ENCODE assay signal across 1 cellular context in the genomic region with DNA sequence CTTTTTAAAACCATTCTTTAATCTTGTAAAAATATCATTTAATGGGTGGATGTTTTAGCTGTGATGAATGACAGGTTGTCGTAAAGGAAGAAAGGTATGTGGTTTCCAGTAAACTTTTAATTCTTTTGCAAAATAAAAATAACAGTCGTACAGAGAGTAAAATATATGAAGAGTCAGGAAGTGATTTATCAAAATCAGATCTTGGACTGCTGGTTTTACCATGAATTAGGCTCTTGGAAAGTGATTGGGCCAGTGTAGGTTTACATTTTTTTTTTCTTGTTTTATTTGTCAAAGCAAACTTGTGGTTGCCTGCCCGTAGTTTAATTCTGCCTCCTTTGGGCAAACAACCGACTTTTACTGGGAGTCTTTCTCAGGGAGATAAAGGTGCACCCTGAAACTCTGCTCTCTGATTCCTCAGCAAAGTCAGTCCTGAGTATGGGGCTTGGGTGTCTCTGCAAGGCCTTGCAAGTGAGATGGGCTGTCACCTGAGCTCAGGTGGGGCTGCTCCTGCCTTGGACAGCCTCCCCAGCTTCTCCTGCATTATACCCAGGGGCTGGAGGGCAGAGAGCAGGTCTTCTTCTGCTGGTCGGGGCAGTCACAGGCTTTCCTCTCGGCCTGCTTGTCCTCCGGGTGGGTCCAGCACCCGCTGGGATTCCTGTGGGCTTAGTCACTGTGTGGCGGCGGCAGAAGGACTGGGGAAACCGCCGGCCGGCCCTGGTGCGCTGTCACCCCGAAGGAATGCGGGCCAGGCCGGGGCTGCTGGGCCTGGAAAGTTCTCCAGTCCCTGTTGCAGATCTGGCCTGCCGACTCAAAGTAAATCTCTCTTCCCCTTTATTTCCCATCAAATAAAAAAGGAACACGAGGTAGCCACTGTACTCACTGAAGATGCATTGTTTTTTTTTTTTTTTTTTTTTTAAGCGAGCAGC.
TF ChIP-seq lines count a peak whose summit lies in the region.

No MANE protein-coding gene starts in this region.

TF ChIP-seq in HepG2, 621 proteins besides CTCF, POLR2A, EP300 and RAD21 (continued from another document and continues in another):
- TF ChIP-seq AFF4 (CRISPR knock-in tag; IDR thresholded peaks at IDR 0.05) (no peak), ZNF550 (CRISPR knock-in tag; IDR thresholded peaks at IDR 0.05; ENCODE audit: borderline replicate concordance) (no peak), GMEB2 (CRISPR knock-in tag; IDR thresholded peaks at IDR 0.05; ENCODE audit: low read depth) (no peak), ZNF660 (CRISPR knock-in tag; IDR thresholded peaks at IDR 0.05; ENCODE audit: borderline replicate concordance, low read depth) (no peak), LCORL (IDR thresholded peaks at IDR 0.05) (no peak), LCORL (CRISPR knock-in tag; IDR thresholded peaks at IDR 0.05) (peak; percentile 89), SP140L (CRISPR knock-in tag; IDR thresholded peaks at IDR 0.05; ENCODE audit: borderline replicate concordance) (no peak), TBL1XR1 (IDR thresholded peaks at IDR 0.05; ENCODE audit: borderline replicate concordance, low read length, partially characterized antibody) (peak; percentile 31), PAX8 (CRISPR knock-in tag; IDR thresholded peaks at IDR 0.05; ENCODE audit: borderline replicate concordance) (no peak), ZNF773 (CRISPR knock-in tag; IDR thresholded peaks at IDR 0.05; ENCODE audit: borderline replicate concordance) (no peak), ZNF879 (CRISPR knock-in tag; IDR thresholded peaks at IDR 0.05) (no peak), IKZF1 (IDR thresholded peaks at IDR 0.05) (no peak), FOXA1 (IDR thresholded peaks at IDR 0.05) (no peak), FOXA1 (CRISPR knock-in tag; IDR thresholded peaks at IDR 0.05) (no peak), ZEB1 (IDR thresholded peaks at IDR 0.05; ENCODE audit: insufficient replicate concordance, low read depth) (peak; percentile 73), CENPX (CRISPR knock-in tag; IDR thresholded peaks at IDR 0.05) (no peak), ZBTB42 (CRISPR knock-in tag; IDR thresholded peaks at IDR 0.05) (no peak), ZNF556 (CRISPR knock-in tag; IDR thresholded peaks at IDR 0.05; ENCODE audit: borderline replicate concordance) (no peak), ZNF883 (CRISPR knock-in tag; IDR thresholded peaks at IDR 0.05; ENCODE audit: not compliant biosample characterization) (no peak), ZBTB37 (CRISPR knock-in tag; IDR thresholded peaks at IDR 0.05) (no peak), E2F2 (CRISPR knock-in tag; IDR thresholded peaks at IDR 0.05; ENCODE audit: borderline replicate concordance) (no peak), U2AF1 (optimal IDR thresholded peaks at IDR 0.05; ENCODE audit: low read depth, low read length) (no peak), ZNF33B (CRISPR knock-in tag; IDR thresholded peaks at IDR 0.05) (no peak), MEF2D (CRISPR knock-in tag; IDR thresholded peaks at IDR 0.05) (peak; percentile 46; the same call in 1 of the 2 replicates), GFI1 (CRISPR knock-in tag; IDR thresholded peaks at IDR 0.05; ENCODE audit: borderline replicate concordance) (0 out of 2 replicates have a peak, but pooled peaks have one; percentile 46), PHF20 (CRISPR knock-in tag; IDR thresholded peaks at IDR 0.05) (no peak), MEIS2 (CRISPR knock-in tag; IDR thresholded peaks at IDR 0.05) (peak; percentile 53; the same call in 1 of the 2 replicates), ZNF414 (CRISPR knock-in tag; IDR thresholded peaks at IDR 0.05) (no peak), THYN1 (CRISPR knock-in tag; IDR thresholded peaks at IDR 0.05; ENCODE audit: borderline replicate concordance, low read depth) (no peak), ZNF205 (CRISPR knock-in tag; IDR thresholded peaks at IDR 0.05) (no peak), RBM22 (optimal IDR thresholded peaks at IDR 0.05; ENCODE audit: low read length) (no peak), ATF3 (CRISPR knock-in tag; IDR thresholded peaks at IDR 0.05) (peak; percentile 97), SAP130 (CRISPR knock-in tag; IDR thresholded peaks at IDR 0.05; ENCODE audit: low read depth) (peak; percentile 89), SMAD3 (CRISPR knock-in tag; IDR thresholded peaks at IDR 0.05) (peak; percentile 17; the same call in 1 of the 2 replicates), ZSCAN29 (CRISPR knock-in tag; conservative IDR thresholded peaks at IDR 0.05) (no peak), ZNF20 (CRISPR knock-in tag; IDR thresholded peaks at IDR 0.05) (no peak), ZNF841 (CRISPR knock-in tag; IDR thresholded peaks at IDR 0.05; ENCODE audit: borderline replicate concordance) (no peak), PITX1 (CRISPR knock-in tag; IDR thresholded peaks at IDR 0.05) (0 out of 2 replicates have a peak, but pooled peaks have one; percentile 52), ZNF713 (CRISPR knock-in tag; IDR thresholded peaks at IDR 0.05) (no peak), RFXANK (CRISPR knock-in tag; IDR thresholded peaks at IDR 0.05) (no peak)
- TF ChIP-seq, protein P1, sequence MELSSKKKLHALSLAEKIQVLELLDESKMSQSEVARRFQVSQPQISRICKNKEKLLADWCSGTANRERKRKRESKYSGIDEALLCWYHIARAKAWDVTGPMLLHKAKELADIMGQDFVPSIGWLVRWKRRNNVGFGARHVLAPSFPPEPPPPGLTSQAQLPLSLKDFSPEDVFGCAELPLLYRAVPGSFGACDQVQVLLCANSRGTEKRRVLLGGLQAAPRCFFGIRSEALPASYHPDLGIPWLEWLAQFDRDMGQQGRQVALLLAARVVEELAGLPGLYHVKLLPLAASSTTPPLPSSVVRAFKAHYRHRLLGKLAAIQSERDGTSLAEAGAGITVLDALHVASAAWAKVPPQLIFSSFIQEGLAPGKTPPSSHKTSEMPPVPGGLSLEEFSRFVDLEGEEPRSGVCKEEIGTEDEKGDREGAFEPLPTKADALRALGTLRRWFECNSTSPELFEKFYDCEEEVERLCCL (CRISPR knock-in tag; IDR thresholded peaks at IDR 0.05; ENCODE audit: borderline replicate concordance), result no peak
- TF ChIP-seq, protein P2, sequence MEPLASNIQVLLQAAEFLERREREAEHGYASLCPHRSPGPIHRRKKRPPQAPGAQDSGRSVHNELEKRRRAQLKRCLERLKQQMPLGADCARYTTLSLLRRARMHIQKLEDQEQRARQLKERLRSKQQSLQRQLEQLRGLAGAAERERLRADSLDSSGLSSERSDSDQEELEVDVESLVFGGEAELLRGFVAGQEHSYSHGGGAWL (CRISPR knock-in tag; IDR thresholded peaks at IDR 0.05), result peak; percentile 45
- TF ChIP-seq, protein P3, sequence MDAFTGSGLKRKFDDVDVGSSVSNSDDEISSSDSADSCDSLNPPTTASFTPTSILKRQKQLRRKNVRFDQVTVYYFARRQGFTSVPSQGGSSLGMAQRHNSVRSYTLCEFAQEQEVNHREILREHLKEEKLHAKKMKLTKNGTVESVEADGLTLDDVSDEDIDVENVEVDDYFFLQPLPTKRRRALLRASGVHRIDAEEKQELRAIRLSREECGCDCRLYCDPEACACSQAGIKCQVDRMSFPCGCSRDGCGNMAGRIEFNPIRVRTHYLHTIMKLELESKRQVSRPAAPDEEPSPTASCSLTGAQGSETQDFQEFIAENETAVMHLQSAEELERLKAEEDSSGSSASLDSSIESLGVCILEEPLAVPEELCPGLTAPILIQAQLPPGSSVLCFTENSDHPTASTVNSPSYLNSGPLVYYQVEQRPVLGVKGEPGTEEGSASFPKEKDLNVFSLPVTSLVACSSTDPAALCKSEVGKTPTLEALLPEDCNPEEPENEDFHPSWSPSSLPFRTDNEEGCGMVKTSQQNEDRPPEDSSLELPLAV (CRISPR knock-in tag; conservative IDR thresholded peaks at IDR 0.05; ENCODE audit: low read depth), result no peak
- TF ChIP-seq, protein P4, sequence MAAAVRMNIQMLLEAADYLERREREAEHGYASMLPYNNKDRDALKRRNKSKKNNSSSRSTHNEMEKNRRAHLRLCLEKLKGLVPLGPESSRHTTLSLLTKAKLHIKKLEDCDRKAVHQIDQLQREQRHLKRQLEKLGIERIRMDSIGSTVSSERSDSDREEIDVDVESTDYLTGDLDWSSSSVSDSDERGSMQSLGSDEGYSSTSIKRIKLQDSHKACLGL (CRISPR knock-in tag; IDR thresholded peaks at IDR 0.05), result no peak
- TF ChIP-seq, protein P5, sequence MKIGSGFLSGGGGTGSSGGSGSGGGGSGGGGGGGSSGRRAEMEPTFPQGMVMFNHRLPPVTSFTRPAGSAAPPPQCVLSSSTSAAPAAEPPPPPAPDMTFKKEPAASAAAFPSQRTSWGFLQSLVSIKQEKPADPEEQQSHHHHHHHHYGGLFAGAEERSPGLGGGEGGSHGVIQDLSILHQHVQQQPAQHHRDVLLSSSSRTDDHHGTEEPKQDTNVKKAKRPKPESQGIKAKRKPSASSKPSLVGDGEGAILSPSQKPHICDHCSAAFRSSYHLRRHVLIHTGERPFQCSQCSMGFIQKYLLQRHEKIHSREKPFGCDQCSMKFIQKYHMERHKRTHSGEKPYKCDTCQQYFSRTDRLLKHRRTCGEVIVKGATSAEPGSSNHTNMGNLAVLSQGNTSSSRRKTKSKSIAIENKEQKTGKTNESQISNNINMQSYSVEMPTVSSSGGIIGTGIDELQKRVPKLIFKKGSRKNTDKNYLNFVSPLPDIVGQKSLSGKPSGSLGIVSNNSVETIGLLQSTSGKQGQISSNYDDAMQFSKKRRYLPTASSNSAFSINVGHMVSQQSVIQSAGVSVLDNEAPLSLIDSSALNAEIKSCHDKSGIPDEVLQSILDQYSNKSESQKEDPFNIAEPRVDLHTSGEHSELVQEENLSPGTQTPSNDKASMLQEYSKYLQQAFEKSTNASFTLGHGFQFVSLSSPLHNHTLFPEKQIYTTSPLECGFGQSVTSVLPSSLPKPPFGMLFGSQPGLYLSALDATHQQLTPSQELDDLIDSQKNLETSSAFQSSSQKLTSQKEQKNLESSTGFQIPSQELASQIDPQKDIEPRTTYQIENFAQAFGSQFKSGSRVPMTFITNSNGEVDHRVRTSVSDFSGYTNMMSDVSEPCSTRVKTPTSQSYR (CRISPR knock-in tag; IDR thresholded peaks at IDR 0.05; ENCODE audit: borderline replicate concordance), result no peak
